ENCODE assay signal across 22 cellular contexts in genomic region chr20:55947701-55948100, GRCh38. TPM values are rescaled to one million over a fixed set of nuclear protein-coding genes. Genes with fewer than 3 reads are reported as not detected.
"Had no signal": no experiment of that assay in that cellular context is flagged by ENCODE, and none has a peak within 500 bp of the region (broad histone marks: within the 10 kb centered on the region; RNA-seq: fewer than 3 reads in every experiment).

No MANE protein-coding gene starts in this region.

- H3K27ac ChIP-seq: hepatocyte, neutrophil, right atrium auricular region, sigmoid colon, skin epidermis, thoracic aorta, transverse colon had no signal

- H3K4me3 ChIP-seq: esophagus squamous epithelium, hepatocyte, mucosa of descending colon, ovary, right atrium auricular region, sigmoid colon, skin epidermis, thoracic aorta, transverse colon had no signal

- H3K27ac Mint-ChIP-seq: naive thymus-derived CD8-positive, alpha-beta T cell; stimulated activated naive B cell treated with anti-CD40 and anti-IgM and Interleukin-4, amounts not matched to agents 10 μg/mL and 1 μg/mL and 100 μg/mL, for 72 hours; stimulated activated naive CD8-positive, alpha-beta T cell treated with anti-CD3 and anti-CD28 coated beads, Interleukin-15, amount 100 ng/mL, for 72 hours had no signal

- H3K36me3 ChIP-seq: esophagus squamous epithelium, neutrophil, ovary, right atrium auricular region, sigmoid colon, thoracic aorta, transverse colon had no signal

- DNase-seq: effector memory CD4-positive, alpha-beta T cell; esophagus squamous epithelium; foreskin fibroblast; head of caudate nucleus; kidney glomerular epithelial cell; mucosa of descending colon; naive thymus-derived CD8-positive, alpha-beta T cell; ovary; sigmoid colon; stimulated activated CD4-positive, alpha-beta T cell treated with anti-CD3 and anti-CD28 coated beads, Interleukin-2, amount 100 ng/mL, for 24 hours; stimulated activated CD4-positive, alpha-beta T cell treated with anti-CD3 and anti-CD28 coated beads, Interleukin-4, amount 100 ng/mL, for 4 hours; stimulated activated naive B cell treated with anti-CD40 and anti-IgM and Interleukin-4, amounts not matched to agents 10 μg/mL and 1 μg/mL and 100 μg/mL, for 72 hours; stimulated activated naive CD8-positive, alpha-beta T cell treated with anti-CD3 and anti-CD28 coated beads, Interleukin-15, amount 100 ng/mL, for 72 hours; transverse colon had no signal

- H3K4me1 Mint-ChIP-seq: naive thymus-derived CD8-positive, alpha-beta T cell; stimulated activated naive B cell treated with anti-CD40 and anti-IgM and Interleukin-4, amounts not matched to agents 10 μg/mL and 1 μg/mL and 100 μg/mL, for 72 hours; stimulated activated naive CD8-positive, alpha-beta T cell treated with anti-CD3 and anti-CD28 coated beads, Interleukin-15, amount 100 ng/mL, for 72 hours had no signal

- H3K27me3 Mint-ChIP-seq: stimulated activated naive B cell treated with anti-CD40 and anti-IgM and Interleukin-4, amounts not matched to agents 10 μg/mL and 1 μg/mL and 100 μg/mL, for 72 hours; stimulated activated naive CD8-positive, alpha-beta T cell treated with anti-CD3 and anti-CD28 coated beads, Interleukin-15, amount 100 ng/mL, for 72 hours had no signal

- H3K9me3 ChIP-seq: mucosa of descending colon, neutrophil, ovary, right atrium auricular region, sigmoid colon, thoracic aorta, transverse colon had no signal

- H3K27me3 ChIP-seq: esophagus squamous epithelium, hepatocyte, neutrophil, ovary, right atrium auricular region, sigmoid colon, transverse colon had no signal

- H3K4me1 ChIP-seq: right atrium auricular region, sigmoid colon, transverse colon had no signal

- H3K36me3 Mint-ChIP-seq: naive thymus-derived CD8-positive, alpha-beta T cell; stimulated activated naive B cell treated with anti-CD40 and anti-IgM and Interleukin-4, amounts not matched to agents 10 μg/mL and 1 μg/mL and 100 μg/mL, for 72 hours had no signal

- H3K4me3 Mint-ChIP-seq: naive thymus-derived CD8-positive, alpha-beta T cell; stimulated activated naive B cell treated with anti-CD40 and anti-IgM and Interleukin-4, amounts not matched to agents 10 μg/mL and 1 μg/mL and 100 μg/mL, for 72 hours; stimulated activated naive CD8-positive, alpha-beta T cell treated with anti-CD3 and anti-CD28 coated beads, Interleukin-15, amount 100 ng/mL, for 72 hours had no signal

- ATAC-seq: mucosa of descending colon; naive thymus-derived CD8-positive, alpha-beta T cell; stimulated activated naive B cell treated with anti-CD40 and anti-IgM and Interleukin-4, amounts not matched to agents 10 μg/mL and 1 μg/mL and 100 μg/mL, for 72 hours; stimulated activated naive CD8-positive, alpha-beta T cell treated with anti-CD3 and anti-CD28 coated beads, Interleukin-15, amount 100 ng/mL, for 72 hours had no signal

RNA-seq across cellular contexts. Expression of gene CBLN4, which starts 57.6 kb away (rescaled TPM):
- total RNA-seq: epithelial cell of proximal tubule; lower leg skin; mucosa of descending colon; naive thymus-derived CD8-positive, alpha-beta T cell; right atrium auricular region; sigmoid colon; subcutaneous adipose tissue; thoracic aorta had no signal
- polyA plus RNA-seq: naive thymus-derived CD8-positive, alpha-beta T cell had no signal
